ENCODE assay signal across 8 cellular contexts in the genomic region with DNA sequence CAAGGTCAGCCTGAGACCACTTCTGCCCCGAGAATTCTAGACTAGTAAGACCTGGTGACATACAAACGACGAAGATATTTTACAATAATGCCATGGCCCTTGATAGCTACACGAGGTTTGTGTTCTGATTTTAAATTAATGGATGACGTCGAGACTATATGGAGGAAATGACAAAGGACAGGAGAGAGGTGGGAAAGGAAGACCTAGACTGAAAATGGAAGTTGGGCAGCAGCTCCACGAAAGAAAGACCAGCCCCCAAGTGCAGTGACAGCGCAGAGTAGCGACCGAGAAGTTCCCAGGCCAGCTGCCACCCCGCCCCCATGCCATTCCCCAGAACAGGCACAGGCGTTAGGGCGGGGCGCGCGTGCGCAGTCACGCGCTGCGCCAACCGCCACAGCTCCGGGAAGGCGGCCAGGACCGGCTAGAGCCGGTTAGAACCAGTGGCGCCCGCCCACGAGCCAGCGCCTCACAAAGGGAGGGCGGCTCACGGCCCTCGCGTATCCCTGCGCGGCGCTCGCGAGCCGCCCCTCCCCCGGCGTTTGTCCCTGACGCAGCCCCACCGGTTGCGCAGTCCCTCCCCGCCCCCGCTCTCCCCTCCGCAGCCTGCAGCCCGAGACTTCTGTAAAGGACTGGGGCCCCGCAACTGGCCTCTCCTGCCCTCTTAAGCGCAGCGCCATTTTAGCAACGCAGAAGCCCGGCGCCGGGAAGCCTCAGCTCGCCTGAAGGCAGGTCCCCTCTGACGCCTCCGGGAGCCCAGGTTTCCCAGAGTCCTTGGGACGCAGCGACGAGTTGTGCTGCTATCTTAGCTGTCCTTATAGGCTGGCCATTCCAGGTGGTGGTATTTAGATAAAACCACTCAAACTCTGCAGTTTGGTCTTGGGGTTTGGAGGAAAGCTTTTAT. TPM values are rescaled to one million over a fixed set of nuclear protein-coding genes. Genes with fewer than 3 reads are reported as not detected.
A peak's percentile ranks its signal among the peaks of the same experiment; 100 is the strongest.
DNase-seq lines count a peak whose midpoint lies in the region; ATAC-seq and TF ChIP-seq lines count a peak whose summit lies in the region.

No MANE protein-coding gene starts in this region.

- H3K4me1 Mint-ChIP-seq in nephron progenitor cell = peaks cover 43% of the 10 kb centered on the region

- TF ChIP-seq CTCF in nephron progenitor cell (IDR thresholded peaks at IDR 0.05) = no peak

- peaks cover 10% of the 10 kb centered on the region for H3K27me3 Mint-ChIP-seq in nephron progenitor cell (ENCODE audit: low read depth, poor library complexity)

- H3K36me3 Mint-ChIP-seq in nephron progenitor cell (ENCODE audit: low read depth) = no peaks in the 10 kb centered on the region

- peak overlapping the region; percentile 76 for H3K4me3 Mint-ChIP-seq in nephron progenitor cell

- peak overlapping the region; percentile 96 for H3K27ac Mint-ChIP-seq in nephron progenitor cell

- H3K9me3 Mint-ChIP-seq in nephron progenitor cell = no peaks in the 10 kb centered on the region

- DNase-seq in EH (ENCODE audit: low read depth) (peak; percentile 99), H4 (ENCODE audit: low spot score) (peak; percentile 94), LoVo (ENCODE audit: low spot score) (peak; percentile 99), RPMI7951 (ENCODE audit: low read depth) (peak; percentile 99), fibroblast of peridontal ligament (ENCODE audit: extremely low read depth) (peak; percentile 97), nephron progenitor cell (peak; percentile 98)
- peak; percentile 96 to 98 for DNase-seq in activated T-helper 1 cell treated with anti-CD3 and anti-CD28 coated beads, Interleukin-2, amount 50 U/mL, for 16 hours (ENCODE audit: low read depth in 1 of 2, low spot score in 1 of 2)
- peak; percentile 99 for DNase-seq in stimulated activated naive CD8-positive, alpha-beta T cell treated with anti-CD3 and anti-CD28 coated beads, Interleukin-15, Interleukin-2, amounts not matched to agents 100 U/mL and 50 U/mL, for 24 hours

- peak; percentile 84 for ATAC-seq in stimulated activated naive CD8-positive, alpha-beta T cell treated with anti-CD3 and anti-CD28 coated beads, Interleukin-15, Interleukin-2, amounts not matched to agents 100 U/mL and 50 U/mL, for 24 hours

RNA-seq across cellular contexts. Expression of gene MALAT1, which starts 1.5 kb away (rescaled TPM):
- 168 and 177 TPM in 2 replicates for total RNA-seq in H4 (2014; rRNA removed; shearing (Covaris generic))
- 481 and 510 TPM in 2 replicates for total RNA-seq in RPMI7951 (2014; rRNA removed; shearing (Covaris generic))

RNA-seq across cellular contexts. Expression of gene SCYL1, which starts 27.5 kb away (rescaled TPM):
- 34.5 and 38.6 TPM in 2 replicates for total RNA-seq in H4 (2014; rRNA removed; shearing (Covaris generic))
- 64.1 and 65.7 TPM in 2 replicates for total RNA-seq in RPMI7951 (2014; rRNA removed; shearing (Covaris generic))

Comparison
In these comparisons a context has a peak if more than half of its experiments do, and no peak if none do; other contexts are left out.
1. Peak in every context shown above with its lines: DNase-seq and ATAC-seq.